In genomic region chr16:70663524-70664324, GRCh38 we compare ENCODE assay signal across 24 cellular contexts. TPM values are rescaled to one million over a fixed set of nuclear protein-coding genes. Genes with fewer than 3 reads are reported as not detected.
DNase-seq lines count a peak whose midpoint lies in the region; ATAC-seq, FAIRE-seq and TF ChIP-seq lines count a peak whose summit lies in the region.
"Had no signal": no experiment of that assay in that cellular context is flagged by ENCODE, and none has a peak within 500 bp of the region (broad histone marks: within the 10 kb centered on the region; RNA-seq: fewer than 3 reads in every experiment).

No MANE protein-coding gene starts in this region.

- TF ChIP-seq RAD21 in K562 (CRISPR knock-in tag; conservative IDR thresholded peaks at IDR 0.05 in 1 of 2, IDR thresholded peaks at IDR 0.05 in 1 of 2), result no peak

- in situ Hi-C loops in K562 (cut with MboI), result no loop called here

- H3K9ac ChIP-seq in K562 (ENCODE audit: insufficient read depth in 1 of 2, low read depth in 2 of 2, low read length in 2 of 2) (no peak overlapping the region; a peak in 1 of 4 replicates), muscle layer of colon (ENCODE audit: low read length) (no peak overlapping the region)

- H3K79me2 ChIP-seq in K562 (ENCODE audit: control insufficient read depth, insufficient read depth, low read length), result no peaks in the 10 kb centered on the region

- H3K36me3 Mint-ChIP-seq in activated naive CD4-positive, alpha-beta T cell treated with anti-CD3 and anti-CD28 coated beads, Interleukin-2, amount 50 U/mL, for 72 hours, result no peaks in the 10 kb centered on the region

- no TSS peak for BruUV-seq in K562 (replicated peaks; lab: Mats Ljungman, UMichigan)

- intact Hi-C loops in K562 (cut with micrococcal nuclease), result no loop called here

- H3K9me3 Mint-ChIP-seq in activated naive CD4-positive, alpha-beta T cell treated with anti-CD3 and anti-CD28 coated beads, Interleukin-2, amount 50 U/mL, for 72 hours, result no peaks in the 10 kb centered on the region
- H3K9me3 Mint-ChIP-seq: activated CD4-positive, alpha-beta T cell treated with anti-CD3 and anti-CD28 coated beads, Interleukin-2, amount 10 ng/mL, durations not matched to agents 7 days and 5 days; immature natural killer cell had no signal

- ATAC-seq in K562, result no peak
- no peak for ATAC-seq in activated naive CD4-positive, alpha-beta T cell treated with anti-CD3 and anti-CD28 coated beads, Interleukin-2, amount 50 U/mL, for 72 hours
- ATAC-seq in GM18870 (IDR thresholded peaks at IDR 0.05; ENCODE audit: unreplicated experiment), result no peak

- no peak overlapping the region for H3K27ac Mint-ChIP-seq in activated naive CD4-positive, alpha-beta T cell treated with anti-CD3 and anti-CD28 coated beads, Interleukin-2, amount 50 U/mL, for 72 hours
- H3K27ac Mint-ChIP-seq: activated CD4-positive, alpha-beta T cell treated with anti-CD3 and anti-CD28 coated beads, Interleukin-2, amount 10 ng/mL, durations not matched to agents 7 days and 5 days; B cell; immature natural killer cell had no signal

- TF ChIP-seq POLR2A in K562 (conservative IDR thresholded peaks at IDR 0.05), result peak; percentile 33; the same call in 1 of the 2 replicates

- 96% methylated on average over 31 of the region's 56 CpGs for WGBS in K562 (ENCODE audit: insufficient coverage, low coverage, missing lambda C conversion rate)

- H4K20me1 ChIP-seq in K562 (replicated peaks; ENCODE audit: control insufficient read depth, insufficient read depth, low read length), result no peaks in the 10 kb centered on the region

- TF ChIP-seq EP300 in K562 (IDR thresholded peaks at IDR 0.05; ENCODE audit: low read length), result no peak

- no peak for FAIRE-seq in K562 (lab: Jason Lieb, UNC)
- FAIRE-seq: colon, endometrium, HTR-8/SVneo, small intestine had no signal

- H3K27ac ChIP-seq in K562 (ENCODE audit: extremely low read depth, low read depth, low read length) (no peak overlapping the region), muscle layer of colon (ENCODE audit: low read depth, low read length) (peak overlapping the region; percentile 53), temporal lobe (ENCODE audit: low read depth, low read length) (peak overlapping the region; percentile 27)

- POLR2A ChIA-PET in K562 (lab: Yijun Ruan, JAX), result interaction anchor here (0.7 kb wide), 1 partner anchor 539 kb away, joined by 3 read pairs; no protein-coding TSS in a partner anchor

- no peak overlapping the region for H2AFZ ChIP-seq in K562 (ENCODE audit: low read depth, low read length)

- no peak overlapping the region for H3K4me2 ChIP-seq in K562 (ENCODE audit: insufficient read depth, low read length)

- H3K4me1 ChIP-seq in K562 (replicated peaks in 1 of 2; ENCODE audit: control insufficient read depth in 2 of 2, insufficient read depth in 2 of 2, low read length in 2 of 2), result peaks cover 0 to 37% of the 10 kb centered on the region in 2 experiments; a peak in 2 of 5 replicates
- H3K4me1 ChIP-seq in muscle layer of colon (ENCODE audit: insufficient read depth, low read length), result peaks cover 10% of the 10 kb centered on the region

- H3K4me3 ChIP-seq in H7 (ENCODE audit: insufficient read depth, low read depth, low read length), result no peak overlapping the region
- no peak overlapping the region for H3K4me3 ChIP-seq in K562
- H3K4me3 ChIP-seq in muscle layer of colon (ENCODE audit: low read depth in 1 of 2, low read length in 2 of 2), result no peak overlapping the region
- H3K4me3 ChIP-seq: lung, thoracic aorta had no signal

- CTCF ChIA-PET in K562 (lab: Yijun Ruan, JAX; ENCODE audit: low intra/inter-chr PET ratio), result interaction anchor here (0.6 kb wide), 1 partner anchor 11 kb away, joined by 4 read pairs; no protein-coding TSS in a partner anchor

- peaks cover 4% of the 10 kb centered on the region for H3K36me3 ChIP-seq in H7 (replicated peaks; ENCODE audit: control insufficient read depth, insufficient read depth, low read length)
- H3K36me3 ChIP-seq in K562 (ENCODE audit: control insufficient read depth, insufficient read depth, low read length), result peaks cover 55% of the 10 kb centered on the region
- H3K36me3 ChIP-seq in muscle layer of colon (ENCODE audit: insufficient read depth, low read length), result peaks cover 49% of the 10 kb centered on the region

- TF ChIP-seq CTCF in K562 (IDR thresholded peaks at IDR 0.05 in 2 of 3, conservative IDR thresholded peaks at IDR 0.05 in 1 of 3; ENCODE audit: insufficient read depth in 2 of 3, low read depth in 1 of 3, low read length in 3 of 3), result no peak

- H3K9me3 ChIP-seq in K562 (replicated peaks; ENCODE audit: control insufficient read depth, insufficient read depth, low read depth, low read length), result no peaks in the 10 kb centered on the region
- no peaks in the 10 kb centered on the region for H3K9me3 ChIP-seq in muscle layer of colon (ENCODE audit: low read length)
- H3K9me3 ChIP-seq: thoracic aorta had no signal

- DNase-seq in H7, result peak; percentile 69
- DNase-seq in K562 (ENCODE audit: extremely low read depth in 1 of 4, low spot score in 3 of 4), result no peak
- DNase-seq in activated naive CD4-positive, alpha-beta T cell treated with anti-CD3 and anti-CD28 coated beads, Interleukin-2, amount 50 U/mL, for 72 hours (ENCODE audit: low spot score in 2 of 2), result no peak
- no peak for DNase-seq in NCI-H1436 treated with DMSO at 0.1 percent for 48 hours (lab: John Stamatoyannopoulos, UW)
- DNase-seq: activated CD4-positive, alpha-beta T cell treated with anti-CD3 and anti-CD28 coated beads, Interleukin-2, amount 10 ng/mL, durations not matched to agents 7 days and 5 days; activated CD8-positive, alpha-beta memory T cell treated with anti-CD3 and anti-CD28 coated beads, Interleukin-2, amount 50 U/mL, for 48 hours; COR-L47; EL; immature natural killer cell; NCI-H1092 treated with DMSO at 0.1 percent for 48 hours; NCI-H2107; NCI-H510A treated with DMSO at 0.1 percent for 48 hours; small intestine; stimulated activated CD4-positive, alpha-beta T cell treated with anti-CD3 and anti-CD28 coated beads, Interleukin-4, amount 100 ng/mL, for 24 hours; SW 1271 had no signal

- H3K27me3 ChIP-seq in H7 (ENCODE audit: control insufficient read depth, insufficient read depth, low read length), result no peaks in the 10 kb centered on the region
- no peaks in the 10 kb centered on the region for H3K27me3 ChIP-seq in K562 (ENCODE audit: control insufficient read depth in 2 of 2, insufficient read depth in 2 of 2, low read length in 2 of 2)
- H3K27me3 ChIP-seq in muscle layer of colon (ENCODE audit: control insufficient read depth in 1 of 2, insufficient read depth in 2 of 2, low read length in 2 of 2), result no peaks in the 10 kb centered on the region

- H3K9me1 ChIP-seq in K562 (ENCODE audit: control insufficient read depth, insufficient read depth, low read length), result no peaks in the 10 kb centered on the region

TF ChIP-seq in K562, 482 proteins besides CTCF, POLR2A, EP300 and RAD21 (continues in another document):
- no peak for TF ChIP-seq ZKSCAN3 (CRISPR knock-in tag; IDR thresholded peaks at IDR 0.05)
- peak; percentile 31 for TF ChIP-seq RBM22 (IDR thresholded peaks at IDR 0.05; ENCODE audit: low read depth, low read length, poor library complexity, severe bottlenecking)
- TF ChIP-seq ZNF121 (CRISPR knock-in tag; conservative IDR thresholded peaks at IDR 0.05), result no peak

RNA-seq across cellular contexts. Expression of gene IL34, which starts 17.4 kb away (rescaled TPM):
- total RNA-seq in H7 (2014; rRNA removed; shearing (Covaris generic)), result 8.5 and 8.8 TPM in 2 replicates
- total RNA-seq in K562 (2011; cell fraction: chromatin; rRNA removed; ENCODE audit: low replicate concordance), result 0.44 TPM in 1 of 2 replicates, not detected in the other
- total RNA-seq in K562 (2011; cell fraction: nucleolus; rRNA removed), result not detected in 2 replicates
- total RNA-seq in K562 (2011; cell fraction: nucleoplasm; rRNA removed), result not detected in 2 replicates
- total RNA-seq in K562 (2014; rRNA removed) (0.20 TPM in 1 of 2 replicates, not detected in the other), K562 (2014; rRNA removed; fragmentation: Illumina TruSeq; extraction: Trizol) (not detected in 2 replicates), K562 (2015; rRNA removed; fragmentation: Illumina TruSeq; extraction: Trizol) (0.18 TPM in 1 of 2 replicates, not detected in the other), K562 (2021) (0.25 TPM in 1 of 2 replicates, not detected in the other), temporal lobe (1.5 TPM)
- polyA plus RNA-seq in K562 (2011; rRNA removed) (0.10 TPM in 1 of 2 replicates, not detected in the other), K562 (2014; fragmentation: Illumina TruSeq; extraction: Trizol) (0.58 TPM in 1 of 2 replicates, not detected in the other), K562 (2014; fragmentation: Nextera tagmentation; extraction: Ambion mirVana) (not detected), K562 (2014; rRNA removed) (0.07 and 0.18 TPM in 2 replicates)
- polyA plus RNA-seq in K562 (2011; cell fraction: cytosol; rRNA removed), result 0.16 and 0.49 TPM in 2 replicates
- polyA plus RNA-seq in K562 (2011; cell fraction: nucleus; rRNA removed), result 0.20 and 0.32 TPM in 2 replicates
- 0.39 and 0.44 TPM in 2 replicates for polyA plus RNA-seq in K562 (2012)
- not detected in 2 replicates for polyA minus RNA-seq in K562 (2011; rRNA and poly(A)+ RNA removed)
- polyA minus RNA-seq in K562 (2011; cell fraction: cytosol; rRNA and poly(A)+ RNA removed), result not detected in 2 replicates
- not detected in 2 replicates for polyA minus RNA-seq in K562 (2011; cell fraction: nucleus; rRNA and poly(A)+ RNA removed)
- not detected for total RNA-seq in activated naive CD4-positive, alpha-beta T cell treated with anti-CD3 and anti-CD28 coated beads, Interleukin-2, amount 50 U/mL, for 72 hours
- total RNA-seq: activated CD4-positive, alpha-beta T cell treated with anti-CD3 and anti-CD28 coated beads, Interleukin-2, amount 10 ng/mL, durations not matched to agents 7 days and 5 days; B cell had no signal
- polyA plus RNA-seq: immature natural killer cell had no signal

RNA-seq across cellular contexts. Expression of gene MTSS2, which starts 22.1 kb away (rescaled TPM):
- total RNA-seq in H7 (2014; rRNA removed; shearing (Covaris generic)), result 30.7 and 44.8 TPM in 2 replicates
- 15.0 and 50.2 TPM in 2 replicates for total RNA-seq in K562 (2011; cell fraction: chromatin; rRNA removed; ENCODE audit: low replicate concordance)
- 41.7 and 44.2 TPM in 2 replicates for total RNA-seq in K562 (2011; cell fraction: nucleolus; rRNA removed)
- 20.2 and 24.3 TPM in 2 replicates for total RNA-seq in K562 (2011; cell fraction: nucleoplasm; rRNA removed)
- total RNA-seq in K562 (2014; rRNA removed) (15.4 and 22.4 TPM in 2 replicates), K562 (2014; rRNA removed; fragmentation: Illumina TruSeq; extraction: Trizol) (4.8 and 9.1 TPM in 2 replicates), K562 (2015; rRNA removed; fragmentation: Illumina TruSeq; extraction: Trizol) (20.6 and 24.2 TPM in 2 replicates), K562 (2021) (51.2 and 60.3 TPM in 2 replicates), temporal lobe (45.5 TPM)
- polyA plus RNA-seq in K562 (2011; rRNA removed) (16.9 and 21.5 TPM in 2 replicates), K562 (2014; fragmentation: Illumina TruSeq; extraction: Trizol) (36.2 and 45.7 TPM in 2 replicates), K562 (2014; fragmentation: Nextera tagmentation; extraction: Ambion mirVana) (under 1 TPM; 0.11 to 0.32 TPM), K562 (2014; rRNA removed) (31.1 and 46.9 TPM in 2 replicates)
- polyA plus RNA-seq in K562 (2011; cell fraction: cytosol; rRNA removed), result 13.3 and 40.6 TPM in 2 replicates
- 40.9 and 91.6 TPM in 2 replicates for polyA plus RNA-seq in K562 (2011; cell fraction: nucleus; rRNA removed)
- 55.8 and 57.7 TPM in 2 replicates for polyA plus RNA-seq in K562 (2012)
- polyA minus RNA-seq in K562 (2011; rRNA and poly(A)+ RNA removed), result 6.7 and 12.5 TPM in 2 replicates
- 27.2 and 41.8 TPM in 2 replicates for polyA minus RNA-seq in K562 (2011; cell fraction: cytosol; rRNA and poly(A)+ RNA removed)
- polyA minus RNA-seq in K562 (2011; cell fraction: nucleus; rRNA and poly(A)+ RNA removed), result 20.1 and 25.2 TPM in 2 replicates
- total RNA-seq in activated naive CD4-positive, alpha-beta T cell treated with anti-CD3 and anti-CD28 coated beads, Interleukin-2, amount 50 U/mL, for 72 hours, result 1 to 10 TPM in 1 of 2 donors, under 1 TPM in 1; 0.82 to 1.8 TPM
- polyA plus RNA-seq: immature natural killer cell had no signal
